In genomic region chr7:131438969-131439368, GRCh38 we compare ENCODE assay signal across 27 cellular contexts.
DNase-seq lines count a peak whose midpoint lies in the region; ATAC-seq, FAIRE-seq and TF ChIP-seq lines count a peak whose summit lies in the region.
"Had no signal": no experiment of that assay in that cellular context is flagged by ENCODE, and none has a peak within 500 bp of the region (broad histone marks: within the 10 kb centered on the region; RNA-seq: fewer than 3 reads in every experiment).

No MANE protein-coding gene starts in this region.

- DNase-seq in left ventricle myocardium superior (no peak), left cardiac atrium (no peak), H54 (ENCODE audit: insufficient read length, low spot score) (no peak), pons (ENCODE audit: low spot score) (peak; percentile 25), tibial nerve (ENCODE audit: low spot score in 2 of 2) (no peak), NCI-H524 treated with DMSO at 0.1 percent for 48 hours (lab: John Stamatoyannopoulos, UW) (no peak), thyroid gland (no peak)
- DNase-seq in activated CD4-positive, alpha-beta T cell treated with anti-CD3 and anti-CD28 coated beads, Interleukin-2, amount 10 ng/mL, durations not matched to agents 7 days and 5 days, result no peak
- DNase-seq: 8988T; ACHN; BE2C; C1 segment of cervical spinal cord; CD4-positive, alpha-beta memory T cell; CD4-positive, CD25-positive, alpha-beta regulatory T cell; CD8-positive, alpha-beta memory T cell; COR-L47; DMS 273 treated with DMSO at 0.1 percent for 48 hours; DMS153; DMS53; DMS79; DND-41; EL; GDM1 had no signal

- TF ChIP-seq EP300 in tibial nerve (IDR thresholded peaks at IDR 0.05), result peak; percentile 62 to 76

- TF ChIP-seq POLR2A in H54 (IDR thresholded peaks at IDR 0.05; ENCODE audit: low read depth, low read length), result no peak
- no peak for TF ChIP-seq POLR2A in tibial nerve (IDR thresholded peaks at IDR 0.05)
- no peak for TF ChIP-seq POLR2A in thyroid gland (IDR thresholded peaks at IDR 0.05)

- FAIRE-seq in H54 (lab: Jason Lieb, UNC), result peak; percentile 11
- FAIRE-seq: GM12878, GM12892 had no signal

- H3K4me3 Mint-ChIP-seq in activated CD4-positive, alpha-beta T cell treated with anti-CD3 and anti-CD28 coated beads, Interleukin-2, amount 10 ng/mL, durations not matched to agents 7 days and 5 days, result no peak overlapping the region
- H3K4me3 Mint-ChIP-seq: CD14-positive monocyte; CD4-positive, alpha-beta memory T cell; CD4-positive, CD25-positive, alpha-beta regulatory T cell; CD8-positive, alpha-beta memory T cell had no signal

- H3K36me3 Mint-ChIP-seq in activated CD4-positive, alpha-beta T cell treated with anti-CD3 and anti-CD28 coated beads, Interleukin-2, amount 10 ng/mL, durations not matched to agents 7 days and 5 days (ENCODE audit: low read depth), result peaks cover 43% of the 10 kb centered on the region

- H3K9me3 ChIP-seq in tibial nerve (peaks cover 0 to 3% (median 0%) of the 10 kb centered on the region in 4 donors), thyroid gland (no peaks in the 10 kb centered on the region)
- H3K9me3 ChIP-seq: BE2C had no signal

- TF ChIP-seq CTCF in tibial nerve (IDR thresholded peaks at IDR 0.05) (no peak), thyroid gland (IDR thresholded peaks at IDR 0.05) (no peak)

- no peaks in the 10 kb centered on the region for H3K27me3 ChIP-seq in tibial nerve
- no peaks in the 10 kb centered on the region for H3K27me3 ChIP-seq in thyroid gland
- H3K27me3 ChIP-seq: BE2C, BLaER1 had no signal

- H3K9me3 Mint-ChIP-seq in activated CD4-positive, alpha-beta T cell treated with anti-CD3 and anti-CD28 coated beads, Interleukin-2, amount 10 ng/mL, durations not matched to agents 7 days and 5 days, result peaks cover 7% of the 10 kb centered on the region
- H3K9me3 Mint-ChIP-seq: CD4-positive, alpha-beta memory T cell; CD8-positive, alpha-beta memory T cell had no signal

- ATAC-seq in left ventricle myocardium superior, result peak; percentile 42
- no peak for ATAC-seq in left cardiac atrium
- ATAC-seq: GM12878 had no signal

- POLR2A ChIA-PET in activated CD4-positive, alpha-beta T cell treated with anti-CD3 and anti-CD28 coated beads, Interleukin-2, amount 10 ng/mL, durations not matched to agents 7 days and 5 days (lab: Charles Lee), result no interaction called here

- peaks cover 0 to 20% (median 0%) of the 10 kb centered on the region in 4 donors for H3K4me1 ChIP-seq in tibial nerve
- H3K4me1 ChIP-seq in thyroid gland, result no peaks in the 10 kb centered on the region
- H3K4me1 ChIP-seq: BE2C, BLaER1 had no signal

- H3K36me3 ChIP-seq in tibial nerve (peaks cover 0 to 43% (median 0%) of the 10 kb centered on the region in 3 donors), thyroid gland (peaks cover 0 to 10% of the 10 kb centered on the region in 2 donors)

- H3K4me1 Mint-ChIP-seq in activated CD4-positive, alpha-beta T cell treated with anti-CD3 and anti-CD28 coated beads, Interleukin-2, amount 10 ng/mL, durations not matched to agents 7 days and 5 days, result no peaks in the 10 kb centered on the region

- CTCF ChIA-PET in activated CD4-positive, alpha-beta T cell treated with anti-CD3 and anti-CD28 coated beads, Interleukin-2, amount 10 ng/mL, durations not matched to agents 7 days and 5 days (lab: Charles Lee), result interaction anchor here (1.0 to 1.5 kb wide), 4 partner anchors 9 to 16 kb away, joined by 3 to 4 read pairs (median 4); no protein-coding TSS in a partner anchor

- H3K27ac Mint-ChIP-seq in activated CD4-positive, alpha-beta T cell treated with anti-CD3 and anti-CD28 coated beads, Interleukin-2, amount 10 ng/mL, durations not matched to agents 7 days and 5 days, result no peak overlapping the region
- H3K27ac Mint-ChIP-seq: CD14-positive monocyte; CD4-positive, alpha-beta memory T cell; CD4-positive, CD25-positive, alpha-beta regulatory T cell; CD8-positive, alpha-beta memory T cell had no signal

- WGBS in tibial nerve, 2 donors, result 31 to 33% methylated on average over 2 of the region's 2 CpGs
- 67 to 80% methylated on average over 2 of the region's 2 CpGs for WGBS in thyroid gland, 2 donors

- no peak overlapping the region for H3K4me3 ChIP-seq in tibial nerve
- no peak overlapping the region for H3K4me3 ChIP-seq in thyroid gland (replicated peaks in 1 of 3)
- H3K4me3 ChIP-seq: BLaER1, GM12878 had no signal

- peak overlapping the region in 3 of 4 donors; percentile 2 to 74 (median 13) for H3K27ac ChIP-seq in tibial nerve
- H3K27ac ChIP-seq in thyroid gland, result no peak overlapping the region
- H3K27ac ChIP-seq: BLaER1 had no signal

- H3K27me3 Mint-ChIP-seq in activated CD4-positive, alpha-beta T cell treated with anti-CD3 and anti-CD28 coated beads, Interleukin-2, amount 10 ng/mL, durations not matched to agents 7 days and 5 days, result no peaks in the 10 kb centered on the region
- H3K27me3 Mint-ChIP-seq: CD4-positive, alpha-beta memory T cell; CD4-positive, CD25-positive, alpha-beta regulatory T cell; CD8-positive, alpha-beta memory T cell had no signal

- intact Hi-C loops in left ventricle myocardium superior (cut with micrococcal nuclease) (no loop called here), left cardiac atrium (cut with DNase I) (no loop called here), thyroid gland (cut with DNase I) (no loop called here)

Comparison
In these comparisons a context has a peak if more than half of its experiments do, and no peak if none do; other contexts are left out.
1. H3K27ac ChIP-seq: peak in tibial nerve (3 of 4); none in thyroid gland (0 of 3).